25 cellular contexts compared by ENCODE assay signal in genomic region chr10:119689016-119689564, GRCh38. TPM values are rescaled to one million over a fixed set of nuclear protein-coding genes. Genes with fewer than 3 reads are reported as not detected.
DNase-seq lines count a peak whose midpoint lies in the region; ATAC-seq and TF ChIP-seq lines count a peak whose summit lies in the region.
"Had no signal": no experiment of that assay in that cellular context is flagged by ENCODE, and none has a peak within 500 bp of the region (broad histone marks: within the 10 kb centered on the region; RNA-seq: fewer than 3 reads in every experiment).

No MANE protein-coding gene starts in this region.

- H3K36me3 Mint-ChIP-seq in activated B cell treated with CpG ODN at 0.5 μM for 24 hours (ENCODE audit: low read depth), result no peaks in the 10 kb centered on the region
- H3K36me3 Mint-ChIP-seq: activated naive CD4-positive, alpha-beta T cell treated with anti-CD3 and anti-CD28 coated beads, Interleukin-2, amount 50 U/mL, for 24 hours; CD8-positive, alpha-beta memory T cell; naive thymus-derived CD4-positive, alpha-beta T cell had no signal

- TF ChIP-seq CTCF in activated B cell treated with CpG ODN at 0.5 μM for 24 hours (IDR thresholded peaks at IDR 0.05), result no peak

- H3K4me3 Mint-ChIP-seq in activated B cell treated with CpG ODN at 0.5 μM for 24 hours, result no peak overlapping the region
- H3K4me3 Mint-ChIP-seq: activated naive CD4-positive, alpha-beta T cell treated with anti-CD3 and anti-CD28 coated beads, Interleukin-2, amount 50 U/mL, for 24 hours; CD8-positive, alpha-beta memory T cell; naive thymus-derived CD4-positive, alpha-beta T cell; T-helper 2 cell treated with Interferon-gamma antibody and Interleukin-4, amounts not matched to agents 5 μg/mL and 100 μg/mL, for 36 hours had no signal

- no peaks in the 10 kb centered on the region for H3K27me3 Mint-ChIP-seq in activated B cell treated with CpG ODN at 0.5 μM for 24 hours
- H3K27me3 Mint-ChIP-seq: activated naive CD4-positive, alpha-beta T cell treated with anti-CD3 and anti-CD28 coated beads, Interleukin-2, amount 50 U/mL, for 24 hours; naive thymus-derived CD4-positive, alpha-beta T cell had no signal

- peak overlapping the region; percentile 15 for H3K27ac Mint-ChIP-seq in activated B cell treated with CpG ODN at 0.5 μM for 24 hours
- H3K27ac Mint-ChIP-seq: activated T-helper 2 cell treated with anti-CD3 and anti-CD28 coated beads, Interferon-gamma antibody, Interleukin-2, Interleukin-4, amounts not matched to agents 10 μg/mL and 5 μg/mL and 100 μg/mL, durations not matched to agents 14 hours and 24 hours and 36 hours; CD8-positive, alpha-beta memory T cell; T-helper 2 cell treated with Interferon-gamma antibody and Interleukin-4, amounts not matched to agents 5 μg/mL and 100 μg/mL, for 36 hours had no signal

- CTCF ChIA-PET in activated B cell treated with CpG ODN at 0.5 μM for 24 hours (lab: Charles Lee), result interaction anchor here (0.8 to 6.3 kb wide), 10 partner anchors 10 to 171 kb away, joined by 3 to 113 read pairs (median 4); partner anchors contain the start of gene INPP5F

- ATAC-seq in activated B cell treated with CpG ODN at 0.5 μM for 24 hours (ENCODE audit: low read depth) (no peak), HG03520 (IDR thresholded peaks at IDR 0.05; ENCODE audit: unreplicated experiment) (no peak)
- ATAC-seq: gastroesophageal sphincter; naive thymus-derived CD4-positive, alpha-beta T cell had no signal

- DNase-seq in ELF-1 (ENCODE audit: low read depth, low spot score), result peak; percentile 64
- DNase-seq in activated B cell treated with CpG ODN at 0.5 μM for 24 hours, result no peak
- peak; percentile 53 for DNase-seq in left kidney (ENCODE audit: low read depth, low spot score)
- DNase-seq in retina, result peak; percentile 30
- no peak for DNase-seq in HuH-7 (ENCODE audit: low spot score)
- no peak for DNase-seq in amygdala (lab: John Stamatoyannopoulos, UW)
- DNase-seq: activated CD4-positive, alpha-beta T cell treated with anti-CD3 and anti-CD28 coated beads for 4 hours; amniotic stem cell; CD8-positive, alpha-beta memory T cell; dorsolateral prefrontal cortex; EL; hypothalamus; left ventricle myocardium inferior; naive thymus-derived CD4-positive, alpha-beta T cell; NCI-H1048; NCI-H1694; NCI-H2171; NCI-H510A; SHP77 treated with DMSO at 0.1 percent for 48 hours; stimulated activated naive CD4-positive, alpha-beta T cell treated with Interleukin-2 at 50 U/mL for 16 hours had no signal

- intact Hi-C loops in activated B cell treated with CpG ODN at 0.5 μM for 24 hours (cut with micrococcal nuclease), result loop anchor here (5.0 kb wide), 1 partner anchor 123 kb away; no protein-coding TSS in a partner anchor

- POLR2A ChIA-PET in activated B cell treated with CpG ODN at 0.5 μM for 24 hours (lab: Charles Lee), result interaction anchor here (1.4 to 2.0 kb wide), 2 partner anchors 15 to 37 kb away, joined by 13 to 14 read pairs; partner anchors contain the start of gene INPP5F

- no peaks in the 10 kb centered on the region for H3K9me3 Mint-ChIP-seq in activated B cell treated with CpG ODN at 0.5 μM for 24 hours
- H3K9me3 Mint-ChIP-seq: activated naive CD4-positive, alpha-beta T cell treated with anti-CD3 and anti-CD28 coated beads, Interleukin-2, amount 50 U/mL, for 24 hours; activated T-helper 2 cell treated with anti-CD3 and anti-CD28 coated beads, Interferon-gamma antibody, Interleukin-2, Interleukin-4, amounts not matched to agents 10 μg/mL and 5 μg/mL and 100 μg/mL, durations not matched to agents 14 hours and 24 hours and 36 hours; CD8-positive, alpha-beta memory T cell; naive thymus-derived CD4-positive, alpha-beta T cell; T-helper 2 cell treated with Interferon-gamma antibody and Interleukin-4, amounts not matched to agents 5 μg/mL and 100 μg/mL, for 36 hours had no signal

- peaks cover 46% of the 10 kb centered on the region for H3K4me1 Mint-ChIP-seq in activated B cell treated with CpG ODN at 0.5 μM for 24 hours

RNA-seq across cellular contexts. Expression of gene INPP5F, which starts 36.8 kb away (rescaled TPM):
- total RNA-seq in activated B cell treated with CpG ODN at 0.5 μM for 24 hours, result 45.9 and 53.5 TPM in 2 replicates

RNA-seq across cellular contexts. Expression of gene BAG3, which starts 37.9 kb away (rescaled TPM):
- 4.3 and 4.7 TPM in 2 replicates for total RNA-seq in activated B cell treated with CpG ODN at 0.5 μM for 24 hours

Comparison
In these comparisons a context has a peak if more than half of its experiments do, and no peak if none do; other contexts are left out.
1. DNase-seq: peak in ELF-1 (single experiment), left kidney (single experiment) and retina (single experiment); none in activated B cell treated with CpG ODN at 0.5 μM for 24 hours (single experiment), HuH-7 (single experiment) and amygdala (0 of 56).